ENCODE assay signal across 15 cellular contexts in genomic region chr6:151400473-151400872, GRCh38. TPM values are rescaled to one million over a fixed set of nuclear protein-coding genes. Genes with fewer than 3 reads are reported as not detected.
DNase-seq lines count a peak whose midpoint lies in the region; ATAC-seq and TF ChIP-seq lines count a peak whose summit lies in the region.
"Had no signal": no experiment of that assay in that cellular context is flagged by ENCODE, and none has a peak within 500 bp of the region (broad histone marks: within the 10 kb centered on the region; RNA-seq: fewer than 3 reads in every experiment).

No MANE protein-coding gene starts in this region.

- peaks cover 12% of the 10 kb centered on the region for H3K4me1 ChIP-seq in osteoblast (ENCODE audit: insufficient read depth, low read length)

- H3K36me3 ChIP-seq in brain microvascular endothelial cell (replicated peaks) (peaks cover 22% of the 10 kb centered on the region), osteoblast (ENCODE audit: insufficient read depth, low read length) (peaks cover 26% of the 10 kb centered on the region)

- in situ Hi-C loops in brain microvascular endothelial cell (cut with HindIII; ENCODE audit: low pct_ligation_motif_present, low sequenced_read_pairs), result no loop called here

- no peaks in the 10 kb centered on the region for H3K9me3 Mint-ChIP-seq in activated CD4-positive, alpha-beta memory T cell treated with anti-CD3 and anti-CD28 coated beads for 36 hours
- H3K9me3 Mint-ChIP-seq in activated CD4-positive, alpha-beta memory T cell treated with anti-CD3 and anti-CD28 coated beads, Interleukin-2, amount 10 ng/mL, durations not matched to agents 7 days and 5 days, result no peaks in the 10 kb centered on the region
- H3K9me3 Mint-ChIP-seq: nephron had no signal

- POLR2A ChIA-PET in activated CD4-positive, alpha-beta memory T cell treated with anti-CD3 and anti-CD28 coated beads for 36 hours (lab: Charles Lee), result no interaction called here
- POLR2A ChIA-PET in activated CD4-positive, alpha-beta memory T cell treated with anti-CD3 and anti-CD28 coated beads, Interleukin-2, amount 10 ng/mL, durations not matched to agents 7 days and 5 days (lab: Charles Lee), result interaction anchor here (1.0 to 2.0 kb wide), 3 partner anchors 10 to 51 kb away, joined by 4 to 9 read pairs (median 4); partner anchors contain the start of gene RMND1

- peaks cover 61% of the 10 kb centered on the region for H4K20me1 ChIP-seq in osteoblast (ENCODE audit: insufficient read depth, low read length)

- H3K36me3 Mint-ChIP-seq in activated CD4-positive, alpha-beta memory T cell treated with anti-CD3 and anti-CD28 coated beads for 36 hours, result peaks cover 21% of the 10 kb centered on the region
- peaks cover 47% of the 10 kb centered on the region for H3K36me3 Mint-ChIP-seq in activated CD4-positive, alpha-beta memory T cell treated with anti-CD3 and anti-CD28 coated beads, Interleukin-2, amount 10 ng/mL, durations not matched to agents 7 days and 5 days (ENCODE audit: low read depth)

- no peak overlapping the region for H3K4me3 ChIP-seq in brain microvascular endothelial cell (ENCODE audit: low read depth, low read length)
- no peak overlapping the region for H3K4me3 ChIP-seq in osteoblast (ENCODE audit: insufficient read depth, low read length)
- H3K4me3 ChIP-seq: esophagus squamous epithelium, sigmoid colon, tibial artery had no signal

- H3K27ac Mint-ChIP-seq in activated CD4-positive, alpha-beta memory T cell treated with anti-CD3 and anti-CD28 coated beads for 36 hours, result peak overlapping the region; percentile 38
- no peak overlapping the region for H3K27ac Mint-ChIP-seq in activated CD4-positive, alpha-beta memory T cell treated with anti-CD3 and anti-CD28 coated beads, Interleukin-2, amount 10 ng/mL, durations not matched to agents 7 days and 5 days

- no peaks in the 10 kb centered on the region for H3K27me3 Mint-ChIP-seq in activated CD4-positive, alpha-beta memory T cell treated with anti-CD3 and anti-CD28 coated beads for 36 hours
- no peaks in the 10 kb centered on the region for H3K27me3 Mint-ChIP-seq in activated CD4-positive, alpha-beta memory T cell treated with anti-CD3 and anti-CD28 coated beads, Interleukin-2, amount 10 ng/mL, durations not matched to agents 7 days and 5 days

- no peak for ATAC-seq in HG02798 (IDR thresholded peaks at IDR 0.05; ENCODE audit: poor library complexity, unreplicated experiment)
- no peak for ATAC-seq in HG03342 (IDR thresholded peaks at IDR 0.05; ENCODE audit: unreplicated experiment)

- no peak overlapping the region for H3K4me3 Mint-ChIP-seq in activated CD4-positive, alpha-beta memory T cell treated with anti-CD3 and anti-CD28 coated beads for 36 hours
- H3K4me3 Mint-ChIP-seq in activated CD4-positive, alpha-beta memory T cell treated with anti-CD3 and anti-CD28 coated beads, Interleukin-2, amount 10 ng/mL, durations not matched to agents 7 days and 5 days, result no peak overlapping the region
- H3K4me3 Mint-ChIP-seq: nephron had no signal

- CTCF ChIA-PET in activated CD4-positive, alpha-beta memory T cell treated with anti-CD3 and anti-CD28 coated beads for 36 hours (lab: Charles Lee), result no interaction called here
- CTCF ChIA-PET in activated CD4-positive, alpha-beta memory T cell treated with anti-CD3 and anti-CD28 coated beads, Interleukin-2, amount 10 ng/mL, durations not matched to agents 7 days and 5 days (lab: Charles Lee), result no interaction called here

- peaks cover 94% of the 10 kb centered on the region for H3K79me2 ChIP-seq in osteoblast (ENCODE audit: insufficient read depth, low read length)

- no peak overlapping the region for H2AFZ ChIP-seq in osteoblast (ENCODE audit: low read length)

- H3K4me2 ChIP-seq in osteoblast (ENCODE audit: insufficient read depth, low read length), result peak overlapping the region; percentile 9

- peaks cover 58% of the 10 kb centered on the region for H3K4me1 Mint-ChIP-seq in activated CD4-positive, alpha-beta memory T cell treated with anti-CD3 and anti-CD28 coated beads for 36 hours (ENCODE audit: low read depth)
- peaks cover 47% of the 10 kb centered on the region for H3K4me1 Mint-ChIP-seq in activated CD4-positive, alpha-beta memory T cell treated with anti-CD3 and anti-CD28 coated beads, Interleukin-2, amount 10 ng/mL, durations not matched to agents 7 days and 5 days

- intact Hi-C loops in activated CD4-positive, alpha-beta memory T cell treated with anti-CD3 and anti-CD28 coated beads for 36 hours (cut with micrococcal nuclease), result no loop called here

- H3K27ac ChIP-seq in brain microvascular endothelial cell (peak overlapping the region; percentile 17), osteoblast (ENCODE audit: low read depth, low read length) (peak overlapping the region; percentile 47)
- H3K27ac ChIP-seq: esophagus squamous epithelium, sigmoid colon, tibial artery had no signal

- H3K9me3 ChIP-seq in osteoblast (ENCODE audit: low read depth, low read length), result no peaks in the 10 kb centered on the region
- H3K9me3 ChIP-seq: esophagus squamous epithelium, sigmoid colon, tibial artery had no signal

- DNase-seq in activated CD4-positive, alpha-beta memory T cell treated with anti-CD3 and anti-CD28 coated beads for 36 hours, result no peak
- DNase-seq in activated CD4-positive, alpha-beta memory T cell treated with anti-CD3 and anti-CD28 coated beads, Interleukin-2, amount 10 ng/mL, durations not matched to agents 7 days and 5 days, result no peak
- DNase-seq in LHCN-M2 (ENCODE audit: low read depth) (peak; percentile 60), brain microvascular endothelial cell (peak; percentile 47), osteoblast (ENCODE audit: insufficient read length, low spot score, missing footprints) (peak; percentile 86)
- DNase-seq in activated CD4-positive, CD25-positive, alpha-beta regulatory T cell treated with anti-CD3 and anti-CD28 coated beads, Interleukin-2, amount 50 U/mL, for 72 hours, result no peak
- DNase-seq: caudate nucleus, esophagus squamous epithelium, NCI-H345, RPMI8226, sigmoid colon, tibial artery had no signal

- TF ChIP-seq CTCF in brain microvascular endothelial cell (IDR thresholded peaks at IDR 0.05; ENCODE audit: low read depth, low read length, missing control alignments) (no peak), osteoblast (IDR thresholded peaks at IDR 0.05; ENCODE audit: extremely low read depth, low read depth, low read length) (no peak)

- H3K27me3 ChIP-seq in brain microvascular endothelial cell (replicated peaks) (no peaks in the 10 kb centered on the region), osteoblast (ENCODE audit: insufficient read depth, low read length) (no peaks in the 10 kb centered on the region)
- H3K27me3 ChIP-seq: esophagus squamous epithelium, sigmoid colon, tibial artery had no signal

RNA-seq across cellular contexts. Expression of gene ZBTB2, which starts 9.1 kb away (rescaled TPM):
- 10 to 100 TPM; 14.0 to 15.6 TPM for total RNA-seq in activated CD4-positive, alpha-beta memory T cell treated with anti-CD3 and anti-CD28 coated beads for 36 hours
- total RNA-seq in activated CD4-positive, alpha-beta memory T cell treated with anti-CD3 and anti-CD28 coated beads, Interleukin-2, amount 10 ng/mL, durations not matched to agents 7 days and 5 days, result 10 to 100 TPM; 23.5 to 23.8 TPM
- total RNA-seq in LHCN-M2 (2014; rRNA removed) (12.5 and 14.1 TPM in 2 replicates), osteoblast (7.1 and 8.7 TPM in 2 replicates)
- 6.1 TPM for polyA plus RNA-seq in LHCN-M2 (2012)

RNA-seq across cellular contexts. Expression of gene RMND1, which starts 51.5 kb away (rescaled TPM):
- total RNA-seq in activated CD4-positive, alpha-beta memory T cell treated with anti-CD3 and anti-CD28 coated beads for 36 hours, result 10 to 100 TPM; 22.6 to 23.0 TPM
- 10 to 100 TPM; 18.7 to 22.6 TPM for total RNA-seq in activated CD4-positive, alpha-beta memory T cell treated with anti-CD3 and anti-CD28 coated beads, Interleukin-2, amount 10 ng/mL, durations not matched to agents 7 days and 5 days
- total RNA-seq in LHCN-M2 (2014; rRNA removed) (24.1 and 27.7 TPM in 2 replicates), osteoblast (55.7 and 56.5 TPM in 2 replicates)
- polyA plus RNA-seq in LHCN-M2 (2012), result 18.1 TPM

Comparison
In these comparisons a context has a peak if more than half of its experiments do, and no peak if none do; other contexts are left out.
1. DNase-seq: peak in LHCN-M2 (single experiment), brain microvascular endothelial cell (single experiment) and osteoblast (single experiment); none in activated CD4-positive, alpha-beta memory T cell treated with anti-CD3 and anti-CD28 coated beads for 36 hours (single experiment), activated CD4-positive, alpha-beta memory T cell treated with anti-CD3 and anti-CD28 coated beads, Interleukin-2, amount 10 ng/mL, durations not matched to agents 7 days and 5 days (single experiment) and activated CD4-positive, CD25-positive, alpha-beta regulatory T cell treated with anti-CD3 and anti-CD28 coated beads, Interleukin-2, amount 50 U/mL, for 72 hours (single experiment).